In genomic region chr2:187057466-187057865, GRCh38 we compare ENCODE assay signal across 22 cellular contexts.
"Had no signal": no experiment of that assay in that cellular context is flagged by ENCODE, and none has a peak within 500 bp of the region (broad histone marks: within the 10 kb centered on the region; RNA-seq: fewer than 3 reads in every experiment).

No MANE protein-coding gene starts in this region.

- H3K4me1 ChIP-seq: SJSA1 had no signal

- H3K27me3 ChIP-seq: SJSA1 had no signal

- H3K27ac ChIP-seq: KMS-11, SJSA1, SK-N-MC had no signal

- H3K9ac ChIP-seq: KMS-11 had no signal

- H3K9me3 ChIP-seq: SJSA1 had no signal

- FAIRE-seq: HepG2, RCC 7860 had no signal

- H3K4me2 ChIP-seq: KMS-11 had no signal

- H3K36me3 ChIP-seq: SJSA1 had no signal

- H3K4me3 ChIP-seq: SJSA1, SK-N-MC had no signal

- DNase-seq: IMR-90, Kasumi-1, MM.1S, NCI-H1048, NCI-H1105, NCI-H1417, NCI-H1436 treated with DMSO at 0.1 percent for 48 hours, NCI-H1694, NCI-H187 treated with DMSO at 0.1 percent for 48 hours, NCI-H2029 treated with DMSO at 0.1 percent for 48 hours, NCI-H2171 treated with DMSO at 0.1 percent for 48 hours, NCI-H345, NCI-H510A treated with DMSO at 0.1 percent for 48 hours, NCI-H526, Right ventricle myocardium superior, RPMI8226, SIG-M5 had no signal
